In genomic region chr4:124265701-124266100, GRCh38 we compare ENCODE assay signal across 19 cellular contexts.
"Had no signal": no experiment of that assay in that cellular context is flagged by ENCODE, and none has a peak within 500 bp of the region (broad histone marks: within the 10 kb centered on the region; RNA-seq: fewer than 3 reads in every experiment).

No MANE protein-coding gene starts in this region.

- H3K9me3 Mint-ChIP-seq: activated CD4-positive, alpha-beta T cell treated with anti-CD3 and anti-CD28 coated beads, Interleukin-2, amount 10 ng/mL, durations not matched to agents 7 days and 5 days; activated T-helper 2 cell treated with anti-CD3 and anti-CD28 coated beads, Interferon-gamma antibody, Interleukin-2, Interleukin-4, amounts not matched to agents 10 μg/mL and 5 μg/mL and 100 μg/mL, durations not matched to agents 14 hours and 24 hours and 36 hours; memory B cell had no signal

- H3K36me3 Mint-ChIP-seq: activated naive CD4-positive, alpha-beta T cell treated with anti-CD3 and anti-CD28 coated beads, Interleukin-2, amount 10 ng/mL, durations not matched to agents 7 days and 5 days; memory B cell had no signal

- H3K27ac ChIP-seq: ascending aorta, dorsolateral prefrontal cortex, epithelial cell of prostate, heart right ventricle, sigmoid colon, tibial nerve had no signal

- H3K4me3 Mint-ChIP-seq: activated CD4-positive, alpha-beta T cell treated with anti-CD3 and anti-CD28 coated beads, Interleukin-2, amount 10 ng/mL, durations not matched to agents 7 days and 5 days; activated CD8-positive, alpha-beta T cell treated with anti-CD3 and anti-CD28 coated beads, Interleukin-2, amount 10 ng/mL, durations not matched to agents 7 days and 5 days; activated naive CD4-positive, alpha-beta T cell treated with anti-CD3 and anti-CD28 coated beads, Interleukin-2, amount 10 ng/mL, durations not matched to agents 7 days and 5 days; activated naive CD8-positive, alpha-beta T cell treated with anti-CD3 and anti-CD28 coated beads, Interleukin-2, amount 50 U/mL, for 24 hours; activated T-cell treated with anti-CD3 and anti-CD28 coated beads, Interleukin-2, amount 50 U/mL, for 24 hours; memory B cell had no signal

- H3K27me3 ChIP-seq: ascending aorta, dorsolateral prefrontal cortex, heart right ventricle, sigmoid colon, tibial nerve had no signal

- H3K9me3 ChIP-seq: ascending aorta had no signal

- H3K4me1 ChIP-seq: ascending aorta, tibial nerve had no signal

- H3K4me1 Mint-ChIP-seq: activated CD4-positive, alpha-beta T cell treated with anti-CD3 and anti-CD28 coated beads, Interleukin-2, amount 10 ng/mL, durations not matched to agents 7 days and 5 days; activated naive CD4-positive, alpha-beta T cell treated with anti-CD3 and anti-CD28 coated beads, Interleukin-2, amount 10 ng/mL, durations not matched to agents 7 days and 5 days; activated naive CD8-positive, alpha-beta T cell treated with anti-CD3 and anti-CD28 coated beads, Interleukin-2, amount 50 U/mL, for 24 hours; memory B cell had no signal

- H3K27ac Mint-ChIP-seq: activated CD4-positive, alpha-beta T cell treated with anti-CD3 and anti-CD28 coated beads, Interleukin-2, amount 10 ng/mL, durations not matched to agents 7 days and 5 days; activated CD8-positive, alpha-beta T cell treated with anti-CD3 and anti-CD28 coated beads, Interleukin-2, amount 10 ng/mL, durations not matched to agents 7 days and 5 days; activated naive CD4-positive, alpha-beta T cell treated with anti-CD3 and anti-CD28 coated beads, Interleukin-2, amount 10 ng/mL, durations not matched to agents 7 days and 5 days; activated naive CD8-positive, alpha-beta T cell treated with anti-CD3 and anti-CD28 coated beads, Interleukin-2, amount 50 U/mL, for 24 hours; activated T-cell treated with anti-CD3 and anti-CD28 coated beads, Interleukin-2, amount 50 U/mL, for 24 hours; activated T-helper 2 cell treated with anti-CD3 and anti-CD28 coated beads, Interferon-gamma antibody, Interleukin-2, Interleukin-4, amounts not matched to agents 10 μg/mL and 5 μg/mL and 100 μg/mL, durations not matched to agents 14 hours and 24 hours and 36 hours; memory B cell had no signal

- H3K36me3 ChIP-seq: ascending aorta, heart right ventricle, sigmoid colon, tibial nerve had no signal

- DNase-seq: activated CD4-positive, alpha-beta T cell treated with anti-CD3 and anti-CD28 coated beads, Interleukin-2, amount 10 ng/mL, durations not matched to agents 7 days and 5 days; activated CD8-positive, alpha-beta T cell treated with anti-CD3 and anti-CD28 coated beads, Interleukin-2, amount 10 ng/mL, durations not matched to agents 7 days and 5 days; activated naive CD4-positive, alpha-beta T cell treated with anti-CD3 and anti-CD28 coated beads, Interleukin-2, amount 10 ng/mL, durations not matched to agents 7 days and 5 days; activated naive CD8-positive, alpha-beta T cell treated with anti-CD3 and anti-CD28 coated beads, Interleukin-2, amount 50 U/mL, for 24 hours; activated T-cell treated with anti-CD3 and anti-CD28 coated beads, Interleukin-2, amount 50 U/mL, for 24 hours; dorsolateral prefrontal cortex; heart right ventricle; occipital lobe; posterior cingulate gyrus; sigmoid colon; stimulated activated CD8-positive, alpha-beta memory T cell treated with anti-CD3 and anti-CD28 coated beads, Interleukin-4, amount 100 ng/mL, for 48 hours; stimulated activated naive CD4-positive, alpha-beta T cell treated with Interleukin-2 at 50 U/mL for 16 hours; substantia nigra; T1000 had no signal

- H3K4me3 ChIP-seq: ascending aorta, dorsolateral prefrontal cortex, heart right ventricle, sigmoid colon, tibial nerve had no signal

- ATAC-seq: activated CD8-positive, alpha-beta T cell treated with anti-CD3 and anti-CD28 coated beads, Interleukin-2, amount 10 ng/mL, durations not matched to agents 7 days and 5 days; activated naive CD8-positive, alpha-beta T cell treated with anti-CD3 and anti-CD28 coated beads, Interleukin-2, amount 50 U/mL, for 24 hours; heart right ventricle had no signal
